In the genomic region with DNA sequence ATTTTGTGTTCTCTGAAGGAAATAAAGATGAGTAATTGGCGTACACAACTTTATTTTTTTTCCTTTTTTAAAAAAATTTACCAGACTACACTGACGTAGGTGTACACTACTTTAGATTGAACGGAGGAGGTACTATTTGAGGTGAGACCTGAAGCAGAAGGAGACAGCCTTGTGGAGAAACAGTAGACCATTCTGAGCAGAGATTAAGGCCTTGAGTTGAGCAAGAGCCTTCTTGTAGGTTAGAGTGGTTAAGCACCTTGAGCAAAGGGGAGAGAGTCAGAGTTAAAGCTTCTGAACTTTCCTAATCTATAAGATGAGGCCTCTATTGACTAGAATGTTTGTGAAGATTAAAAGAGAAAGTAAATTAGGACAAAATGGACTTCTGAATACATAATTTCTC, we compare ENCODE assay signal across 8 cellular contexts. TPM values are rescaled to one million over a fixed set of nuclear protein-coding genes. Genes with fewer than 3 reads are reported as not detected.
DNase-seq lines count a peak whose midpoint lies in the region; ATAC-seq and TF ChIP-seq lines count a peak whose summit lies in the region.

No MANE protein-coding gene starts in this region.

- peaks cover 11% of the 10 kb centered on the region for H3K4me1 Mint-ChIP-seq in activated T-helper 17 cell treated with anti-CD3 and anti-CD28 coated beads, Interleukin-2, amount 50 U/mL, for 72 hours

- H3K4me1 ChIP-seq in right atrium auricular region (peaks cover 0 to 50% of the 10 kb centered on the region in 2 donors), aorta (ENCODE audit: control insufficient read depth in 1 of 2, insufficient read depth in 2 of 2, low read length in 2 of 2) (peaks cover 3 to 4% of the 10 kb centered on the region in 2 donors)

- H3K27me3 ChIP-seq in right atrium auricular region (no peaks in the 10 kb centered on the region), kidney epithelial cell (ENCODE audit: control insufficient read depth, insufficient read depth, low read length) (no peaks in the 10 kb centered on the region), aorta (ENCODE audit: control insufficient read depth in 1 of 2, insufficient read depth in 2 of 2, low read length in 1 of 2) (no peaks in the 10 kb centered on the region)

- peak overlapping the region; percentile 9 to 86 for H3K4me3 ChIP-seq in right atrium auricular region
- peak overlapping the region; percentile 97 for H3K4me3 ChIP-seq in kidney epithelial cell (ENCODE audit: low read depth, low read length)
- peak overlapping the region; percentile 10 to 49 for H3K4me3 ChIP-seq in aorta (ENCODE audit: low read length in 2 of 2)

- no peak for ATAC-seq in Right ventricle myocardium superior (ENCODE audit: poor library complexity)
- ATAC-seq in activated T-helper 17 cell treated with anti-CD3 and anti-CD28 coated beads, Interleukin-2, amount 50 U/mL, for 72 hours (replicated peaks): no peak
- ATAC-seq in aorta (ENCODE audit: low FRiP score): no peak
- no peak for ATAC-seq in HG02759 (IDR thresholded peaks at IDR 0.05; ENCODE audit: unreplicated experiment)
- ATAC-seq in HG02642 (IDR thresholded peaks at IDR 0.05; ENCODE audit: poor library complexity, unreplicated experiment): no peak

- H3K36me3 ChIP-seq in right atrium auricular region (no peaks in the 10 kb centered on the region), kidney epithelial cell (ENCODE audit: control insufficient read depth, insufficient read depth, low read length) (no peaks in the 10 kb centered on the region), aorta (ENCODE audit: control insufficient read depth in 1 of 2, insufficient read depth in 2 of 2, low read length in 1 of 2) (no peaks in the 10 kb centered on the region)

- H3K9me3 Mint-ChIP-seq in activated T-helper 17 cell treated with anti-CD3 and anti-CD28 coated beads, Interleukin-2, amount 50 U/mL, for 72 hours: no peaks in the 10 kb centered on the region

- no peak for TF ChIP-seq CTCF in right atrium auricular region (IDR thresholded peaks at IDR 0.05)
- TF ChIP-seq CTCF in kidney epithelial cell (IDR thresholded peaks at IDR 0.05; ENCODE audit: insufficient read depth, low read length, poor library complexity, severe bottlenecking): no peak

- no peaks in the 10 kb centered on the region for H3K27me3 Mint-ChIP-seq in activated T-helper 17 cell treated with anti-CD3 and anti-CD28 coated beads, Interleukin-2, amount 50 U/mL, for 72 hours

- peak overlapping the region; percentile 53 for H3K27ac Mint-ChIP-seq in activated T-helper 17 cell treated with anti-CD3 and anti-CD28 coated beads, Interleukin-2, amount 50 U/mL, for 72 hours

- WGBS in aorta, 2 donors: 72 to 75% methylated on average over 3 of the region's 3 CpGs

- intact Hi-C loops in Right ventricle myocardium superior (cut with DNase I) (no loop called here), aorta (cut with DNase I) (no loop called here)

- peaks cover 41% of the 10 kb centered on the region for H3K36me3 Mint-ChIP-seq in activated T-helper 17 cell treated with anti-CD3 and anti-CD28 coated beads, Interleukin-2, amount 50 U/mL, for 72 hours (ENCODE audit: low read depth)

- no peak overlapping the region for H3K27ac ChIP-seq in right atrium auricular region
- no peak overlapping the region for H3K27ac ChIP-seq in aorta (ENCODE audit: low read depth in 1 of 2, low read length in 2 of 2)

- DNase-seq in right atrium auricular region (ENCODE audit: low spot score): no peak
- no peak for DNase-seq in Right ventricle myocardium superior
- no peak for DNase-seq in kidney epithelial cell (ENCODE audit: low read depth)
- DNase-seq in aorta: no peak
- no peak for DNase-seq in NCI-H510A treated with DMSO at 0.1 percent for 48 hours (lab: John Stamatoyannopoulos, UW)

- H3K9me3 ChIP-seq in right atrium auricular region: no peaks in the 10 kb centered on the region
- no peaks in the 10 kb centered on the region for H3K9me3 ChIP-seq in aorta (ENCODE audit: control insufficient read depth, low read length)

- no peak overlapping the region for H3K4me3 Mint-ChIP-seq in activated T-helper 17 cell treated with anti-CD3 and anti-CD28 coated beads, Interleukin-2, amount 50 U/mL, for 72 hours

RNA-seq across cellular contexts. Expression of gene LEMD3, which starts 2.5 kb away (rescaled TPM):
- total RNA-seq in right atrium auricular region (10 to 100 TPM; 11.3 to 14.0 TPM), Right ventricle myocardium superior (11.3 TPM), kidney epithelial cell (25.5 and 26.4 TPM in 2 replicates), aorta (10 to 100 TPM; 28.6 to 32.0 TPM)
- total RNA-seq in activated T-helper 17 cell treated with anti-CD3 and anti-CD28 coated beads, Interleukin-2, amount 50 U/mL, for 72 hours: 10 to 100 TPM; 18.2 to 21.1 TPM
- 10 to 100 TPM in 1 of 2 donors, 1 to 10 TPM in 1; 4.3 to 13.0 TPM for polyA plus RNA-seq in aorta

RNA-seq across cellular contexts. Expression of gene WIF1, which starts 50.8 kb away (rescaled TPM):
- under 1 TPM in 1 of 2 donors, not detected in 1; 0.28 TPM for total RNA-seq in right atrium auricular region
- total RNA-seq in Right ventricle myocardium superior: not detected
- total RNA-seq in activated T-helper 17 cell treated with anti-CD3 and anti-CD28 coated beads, Interleukin-2, amount 50 U/mL, for 72 hours: not detected
- total RNA-seq in kidney epithelial cell: not detected in 2 replicates
- total RNA-seq in aorta: under 1 TPM in 1 of 2 donors, not detected in 1; 0.48 TPM
- polyA plus RNA-seq in aorta: not detected

Comparison
In these comparisons a context has a peak if more than half of its experiments do, and no peak if none do; other contexts are left out.
1. H3K4me3 ChIP-seq: peak in every context shown above with its lines; median percentile 97 in kidney epithelial cell; 48 in right atrium auricular region; 30 in aorta.